In the genomic region with DNA sequence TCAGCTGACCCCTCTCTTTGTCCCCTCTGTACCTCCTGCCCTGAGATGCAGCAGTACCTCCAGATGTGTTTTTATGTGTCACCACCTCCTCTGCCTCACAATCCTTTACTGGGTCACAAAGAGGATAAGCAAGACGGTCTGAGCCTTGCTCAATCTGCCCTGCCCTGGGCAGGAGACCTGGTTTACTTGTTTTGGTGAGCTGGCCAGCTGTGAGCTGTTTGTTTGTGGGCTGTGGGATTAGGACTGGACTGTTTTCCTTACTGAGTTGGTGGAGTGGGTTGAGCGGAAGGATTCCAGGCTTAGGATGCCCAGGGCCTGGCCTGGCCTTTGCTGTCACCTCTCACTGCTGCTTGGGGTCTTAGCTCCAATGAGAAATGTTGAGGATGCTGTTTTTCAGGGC, we compare ENCODE assay signal across 31 cellular contexts.
"Had no signal": no experiment of that assay in that cellular context is flagged by ENCODE, and none has a peak within 500 bp of the region (broad histone marks: within the 10 kb centered on the region; RNA-seq: fewer than 3 reads in every experiment).

No MANE protein-coding gene starts in this region.

- H3K4me3 Mint-ChIP-seq: activated naive CD4-positive, alpha-beta T cell treated with anti-CD3 and anti-CD28 coated beads for 36 hours; activated naive CD8-positive, alpha-beta T cell treated with anti-CD3 and anti-CD28 coated beads for 36 hours; immature natural killer cell; nephron; stimulated activated effector memory CD8-positive, alpha-beta T cell treated with anti-CD3 and anti-CD28 coated beads, Interleukin-12 subunit alpha, Interleukin-12 subunit beta, amount 100 ng/mL, for 72 hours; T-helper 1 cell treated with Interleukin-12 subunit alpha and Interleukin-12 subunit beta and Interleukin-4 antibody, amounts not matched to agents 30 μg/mL and 1 μg/mL, for 36 hours had no signal

- DNase-seq: activated CD4-positive, alpha-beta T cell treated with anti-CD3 and anti-CD28 coated beads for 48 hours; activated CD4-positive, alpha-beta T cell treated with anti-CD3 and anti-CD28 coated beads, Interleukin-2, amount 50 U/mL, for 48 hours; activated CD8-positive, alpha-beta memory T cell treated with anti-CD3 and anti-CD28 coated beads for 24 hours; activated effector memory CD4-positive, alpha-beta T cell treated with anti-CD3 and anti-CD28 coated beads, Interleukin-2, amount 50 U/mL, for 16 hours; activated naive CD4-positive, alpha-beta T cell treated with anti-CD3 and anti-CD28 coated beads for 36 hours; activated naive CD8-positive, alpha-beta T cell treated with anti-CD3 and anti-CD28 coated beads for 36 hours; amniotic stem cell; brain microvascular endothelial cell; dorsolateral prefrontal cortex; effector memory CD4-positive, alpha-beta T cell; erythroblast; hippocampal formation; immature natural killer cell; kidney; left colon; mesendoderm; nucleus accumbens; pancreas; psoas muscle; SK-N-SH; stimulated activated CD4-positive, alpha-beta T cell treated with anti-CD3 and anti-CD28 coated beads, Interleukin-4, amount 100 ng/mL, for 1 hour; stomach; SW 1271; T-helper 9 cell; tibial artery; WERI-Rb-1 had no signal

- H3K27ac Mint-ChIP-seq: activated naive CD4-positive, alpha-beta T cell treated with anti-CD3 and anti-CD28 coated beads for 36 hours; activated naive CD8-positive, alpha-beta T cell treated with anti-CD3 and anti-CD28 coated beads for 36 hours; immature natural killer cell; stimulated activated effector memory CD8-positive, alpha-beta T cell treated with anti-CD3 and anti-CD28 coated beads, Interleukin-12 subunit alpha, Interleukin-12 subunit beta, amount 100 ng/mL, for 72 hours; T-helper 1 cell treated with Interleukin-12 subunit alpha and Interleukin-12 subunit beta and Interleukin-4 antibody, amounts not matched to agents 30 μg/mL and 1 μg/mL, for 36 hours had no signal

- H3K27me3 Mint-ChIP-seq: activated naive CD8-positive, alpha-beta T cell treated with anti-CD3 and anti-CD28 coated beads for 36 hours had no signal

- H3K36me3 Mint-ChIP-seq: activated naive CD8-positive, alpha-beta T cell treated with anti-CD3 and anti-CD28 coated beads for 36 hours; immature natural killer cell; stimulated activated effector memory CD8-positive, alpha-beta T cell treated with anti-CD3 and anti-CD28 coated beads, Interleukin-12 subunit alpha, Interleukin-12 subunit beta, amount 100 ng/mL, for 72 hours had no signal

- H3K9me3 Mint-ChIP-seq: activated naive CD4-positive, alpha-beta T cell treated with anti-CD3 and anti-CD28 coated beads for 36 hours; activated naive CD8-positive, alpha-beta T cell treated with anti-CD3 and anti-CD28 coated beads for 36 hours; immature natural killer cell; stimulated activated effector memory CD8-positive, alpha-beta T cell treated with anti-CD3 and anti-CD28 coated beads, Interleukin-12 subunit alpha, Interleukin-12 subunit beta, amount 100 ng/mL, for 72 hours; T-helper 1 cell treated with Interleukin-12 subunit alpha and Interleukin-12 subunit beta and Interleukin-4 antibody, amounts not matched to agents 30 μg/mL and 1 μg/mL, for 36 hours had no signal

- H3K4me1 Mint-ChIP-seq: activated naive CD8-positive, alpha-beta T cell treated with anti-CD3 and anti-CD28 coated beads for 36 hours; immature natural killer cell; stimulated activated effector memory CD8-positive, alpha-beta T cell treated with anti-CD3 and anti-CD28 coated beads, Interleukin-12 subunit alpha, Interleukin-12 subunit beta, amount 100 ng/mL, for 72 hours had no signal

- ATAC-seq: activated CD4-positive, CD25-positive, alpha-beta regulatory T cell treated with anti-CD3 and anti-CD28 coated beads, Interleukin-2, amount 50 U/mL, for 24 hours; gastroesophageal sphincter; left colon; psoas muscle; stimulated activated effector memory CD8-positive, alpha-beta T cell treated with anti-CD3 and anti-CD28 coated beads, Interleukin-12 subunit alpha, Interleukin-12 subunit beta, amount 100 ng/mL, for 72 hours had no signal
